In genomic region chr17:82274134-82275020, GRCh38 we compare ENCODE assay signal across 8 cellular contexts. TPM values are rescaled to one million over a fixed set of nuclear protein-coding genes. Genes with fewer than 3 reads are reported as not detected.
DNase-seq lines count a peak whose midpoint lies in the region; ATAC-seq and TF ChIP-seq lines count a peak whose summit lies in the region.

No MANE protein-coding gene starts in this region.

- no peaks in the 10 kb centered on the region for H3K9me3 Mint-ChIP-seq in natural killer cell treated with Interleukin-12 subunit alpha and Interleukin-12 subunit beta and Interleukin-15 and Interleukin-18, amount 100 ng/mL, for 72 hours

- peak overlapping the region; percentile 75 to 80 for H3K9ac ChIP-seq in duodenal mucosa (ENCODE audit: low read depth in 1 of 2, low read length in 2 of 2)

- H3K4me1 ChIP-seq in duodenal mucosa (ENCODE audit: control insufficient read depth in 1 of 2, insufficient read depth in 2 of 2, low read length in 2 of 2) = peaks cover 45 to 47% of the 10 kb centered on the region in 2 donors

- DNase-seq in AG09309 (ENCODE audit: low read depth) = no peak
- DNase-seq in natural killer cell treated with Interleukin-12 subunit alpha and Interleukin-12 subunit beta and Interleukin-15 and Interleukin-18, amount 100 ng/mL, for 72 hours (ENCODE audit: low spot score) = no peak
- no peak for DNase-seq in NCI-H748 treated with DMSO at 0.1 percent for 48 hours (lab: John Stamatoyannopoulos, UW)
- no peak for DNase-seq in NCI-H2196 treated with DMSO at 0.1 percent for 48 hours (lab: John Stamatoyannopoulos, UW; ENCODE audit: unreplicated experiment)
- no peak for DNase-seq in occipital lobe (lab: John Stamatoyannopoulos, UW)

- no peaks in the 10 kb centered on the region for H3K27me3 ChIP-seq in duodenal mucosa (ENCODE audit: control insufficient read depth in 1 of 2, insufficient read depth in 2 of 2, low read length in 2 of 2)

- H3K36me3 ChIP-seq in KOPT-K1 (ENCODE audit: insufficient read depth, low read length) = peaks cover 29% of the 10 kb centered on the region
- peaks cover 13 to 28% of the 10 kb centered on the region in 2 donors for H3K36me3 ChIP-seq in duodenal mucosa (ENCODE audit: control insufficient read depth in 1 of 2, insufficient read depth in 2 of 2, low read length in 2 of 2)

- peak overlapping the region; percentile 93 to 95 for H3K27ac Mint-ChIP-seq in natural killer cell treated with Interleukin-12 subunit alpha and Interleukin-12 subunit beta and Interleukin-15 and Interleukin-18, amount 100 ng/mL, for 72 hours

- H3K27me3 Mint-ChIP-seq in natural killer cell treated with Interleukin-12 subunit alpha and Interleukin-12 subunit beta and Interleukin-15 and Interleukin-18, amount 100 ng/mL, for 72 hours = no peaks in the 10 kb centered on the region

- ATAC-seq in natural killer cell treated with Interleukin-12 subunit alpha and Interleukin-12 subunit beta and Interleukin-15 and Interleukin-18, amount 100 ng/mL, for 72 hours = no peak
- ATAC-seq in GM19455 (IDR thresholded peaks at IDR 0.05; ENCODE audit: unreplicated experiment) = no peak

- H3K4me1 Mint-ChIP-seq in natural killer cell treated with Interleukin-12 subunit alpha and Interleukin-12 subunit beta and Interleukin-15 and Interleukin-18, amount 100 ng/mL, for 72 hours (ENCODE audit: low read depth in 2 of 2) = peaks cover 33 to 35% of the 10 kb centered on the region in 2 donors

- peak overlapping the region; percentile 87 for H3K27ac ChIP-seq in KOPT-K1 (ENCODE audit: low read depth, low read length, poor library complexity, severe bottlenecking)
- no peak overlapping the region for H3K27ac ChIP-seq in duodenal mucosa (ENCODE audit: low read depth, low read length)

- H3K4me3 Mint-ChIP-seq in natural killer cell treated with Interleukin-12 subunit alpha and Interleukin-12 subunit beta and Interleukin-15 and Interleukin-18, amount 100 ng/mL, for 72 hours = peak overlapping the region; percentile 88

- TF ChIP-seq CTCF in AG09309 (IDR thresholded peaks at IDR 0.05; ENCODE audit: control insufficient read depth, insufficient read depth, low read depth, low read length, missing control alignments) = no peak

- H3K9me3 ChIP-seq in KOPT-K1 (ENCODE audit: insufficient read depth, low read length, poor library complexity, severe bottlenecking) = no peaks in the 10 kb centered on the region
- no peaks in the 10 kb centered on the region for H3K9me3 ChIP-seq in duodenal mucosa (ENCODE audit: control insufficient read depth in 1 of 2, low read length in 2 of 2)

- H3K4me3 ChIP-seq in AG09309 (ENCODE audit: control insufficient read depth, low read depth, low read length) = peak overlapping the region; percentile 77
- H3K4me3 ChIP-seq in duodenal mucosa (ENCODE audit: low read depth in 1 of 2, low read length in 2 of 2) = peak overlapping the region; percentile 68 to 79

- H3K36me3 Mint-ChIP-seq in natural killer cell treated with Interleukin-12 subunit alpha and Interleukin-12 subunit beta and Interleukin-15 and Interleukin-18, amount 100 ng/mL, for 72 hours = peaks cover 7% of the 10 kb centered on the region

RNA-seq across cellular contexts. Expression of gene CSNK1D, which starts 0.9 kb away (rescaled TPM):
- total RNA-seq in natural killer cell treated with Interleukin-12 subunit alpha and Interleukin-12 subunit beta and Interleukin-15 and Interleukin-18, amount 100 ng/mL, for 72 hours = 100 to 1,000 TPM; 160 to 215 TPM
- total RNA-seq in occipital lobe = 23.9 TPM

RNA-seq across cellular contexts. Expression of gene CD7, which starts 43.0 kb away (rescaled TPM):
- total RNA-seq in natural killer cell treated with Interleukin-12 subunit alpha and Interleukin-12 subunit beta and Interleukin-15 and Interleukin-18, amount 100 ng/mL, for 72 hours = 10 to 100 TPM; 61.8 to 73.6 TPM
- total RNA-seq in occipital lobe = not detected

RNA-seq across cellular contexts. Expression of gene SLC16A3, which starts 45.5 kb away (rescaled TPM):
- total RNA-seq in natural killer cell treated with Interleukin-12 subunit alpha and Interleukin-12 subunit beta and Interleukin-15 and Interleukin-18, amount 100 ng/mL, for 72 hours = 100 to 1,000 TPM; 241 to 534 TPM
- total RNA-seq in occipital lobe = 4.2 TPM

RNA-seq across cellular contexts. Expression of gene SECTM1, which starts 59.2 kb away (rescaled TPM):
- total RNA-seq in natural killer cell treated with Interleukin-12 subunit alpha and Interleukin-12 subunit beta and Interleukin-15 and Interleukin-18, amount 100 ng/mL, for 72 hours = under 1 TPM in 1 of 2 donors, not detected in 1; 0.56 TPM
- total RNA-seq in occipital lobe = 0.78 TPM

Comparison
In these comparisons a context has a peak if more than half of its experiments do, and no peak if none do; other contexts are left out.
1. RNA of gene CD7, which starts 43.0 kb away (total RNA-seq): 61.8 to 73.6 TPM in natural killer cell treated with Interleukin-12 subunit alpha and Interleukin-12 subunit beta and Interleukin-15 and Interleukin-18, amount 100 ng/mL, for 72 hours; not detected in occipital lobe (single experiment); every median in the first group is over 10 times any median in the second.
2. RNA of gene SLC16A3, which starts 45.5 kb away (total RNA-seq): 241 to 534 TPM in natural killer cell treated with Interleukin-12 subunit alpha and Interleukin-12 subunit beta and Interleukin-15 and Interleukin-18, amount 100 ng/mL, for 72 hours; 4.2 TPM in occipital lobe (single experiment); every median in the first group is over 10 times any median in the second.